ENCODE assay signal across 1 cellular context in genomic region chr6:29647927-29648642, GRCh38.
A peak's percentile ranks its signal among the peaks of the same experiment; 100 is the strongest.
TF ChIP-seq lines count a peak whose summit lies in the region.

No MANE protein-coding gene starts in this region.

TF ChIP-seq in H1, 55 proteins besides CTCF, POLR2A, EP300 and RAD21:
- no peak for TF ChIP-seq MAFK (IDR thresholded peaks at IDR 0.05; ENCODE audit: low read depth, low read length)
- peak; percentile 61; the same call in 1 of the 2 replicates for TF ChIP-seq RFX5 (IDR thresholded peaks at IDR 0.05; ENCODE audit: borderline replicate concordance, low read depth, low read length)
